Comparison of ENCODE assay signal across 11 cellular contexts in genomic region chr7:83672157-83672556, GRCh38.
"Had no signal": no experiment of that assay in that cellular context is flagged by ENCODE, and none has a peak within 500 bp of the region (broad histone marks: within the 10 kb centered on the region; RNA-seq: fewer than 3 reads in every experiment).

No MANE protein-coding gene starts in this region.

- H3K36me3 ChIP-seq: left lung, stomach, thoracic aorta had no signal

- H3K27me3 ChIP-seq: left lung, stomach had no signal

- H3K9me3 ChIP-seq: stomach, thoracic aorta had no signal

- ATAC-seq: left lung, natural killer cell had no signal

- DNase-seq: activated CD4-positive, alpha-beta memory T cell treated with anti-CD3 and anti-CD28 coated beads for 36 hours; activated gamma-delta T cell; activated T-cell treated with anti-CD3 and anti-CD28 coated beads, Interleukin-2, amount 50 U/mL, for 48 hours; amygdala; islet precursor cell; left lung; natural killer cell; stimulated activated CD4-positive, alpha-beta T cell treated with anti-CD3 and anti-CD28 coated beads, Interleukin-4, amount 100 ng/mL, for 24 hours; stomach; T1000 had no signal

- H3K4me3 ChIP-seq: left lung, stomach, thoracic aorta had no signal

- H3K27ac ChIP-seq: left lung, stomach, thoracic aorta had no signal

- H3K4me1 ChIP-seq: left lung had no signal
